Comparison of ENCODE assay signal across 16 cellular contexts in the genomic region with DNA sequence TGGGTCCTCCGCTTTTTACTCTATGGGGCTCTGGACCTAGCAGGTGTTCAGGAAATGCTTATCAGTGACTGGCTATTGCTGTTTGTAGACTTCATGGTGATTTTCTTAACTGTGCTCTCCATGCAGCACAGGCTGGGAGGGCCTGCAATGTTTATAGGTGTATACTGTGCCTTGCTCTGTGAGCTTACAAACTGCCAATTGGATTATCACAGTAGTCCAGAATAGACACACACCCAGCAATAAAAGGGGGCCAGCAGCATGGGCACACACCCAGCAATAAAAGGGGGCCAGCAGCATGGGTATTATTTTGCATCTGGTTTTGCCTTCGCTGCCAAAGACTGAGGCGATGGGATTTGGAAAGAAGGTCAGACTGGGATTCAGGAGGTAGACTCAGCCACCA.
DNase-seq lines count a peak whose midpoint lies in the region; ATAC-seq and TF ChIP-seq lines count a peak whose summit lies in the region.
"Had no signal": no experiment of that assay in that cellular context is flagged by ENCODE, and none has a peak within 500 bp of the region (broad histone marks: within the 10 kb centered on the region; RNA-seq: fewer than 3 reads in every experiment).

No MANE protein-coding gene starts in this region.

- H3K9me3 Mint-ChIP-seq in activated naive CD8-positive, alpha-beta T cell treated with anti-CD3 and anti-CD28 coated beads, Interleukin-2, amount 10 ng/mL, durations not matched to agents 7 days and 5 days, result no peaks in the 10 kb centered on the region
- no peaks in the 10 kb centered on the region for H3K9me3 Mint-ChIP-seq in activated naive CD8-positive, alpha-beta T cell treated with anti-CD3 and anti-CD28 coated beads, Interleukin-2, amount 50 U/mL, for 24 hours
- H3K9me3 Mint-ChIP-seq: CD4-positive, alpha-beta T cell; GM23338 had no signal

- 17 to 74% methylated on average over 3 of the region's 3 CpGs for WGBS in sigmoid colon, 2 donors

- H3K9me3 ChIP-seq in sigmoid colon, result no peaks in the 10 kb centered on the region
- no peaks in the 10 kb centered on the region for H3K9me3 ChIP-seq in BE2C

- H3K36me3 ChIP-seq in sigmoid colon (peaks cover 0 to 13% (median 0%) of the 10 kb centered on the region in 4 donors), BE2C (no peaks in the 10 kb centered on the region)

- intact Hi-C loops in sigmoid colon (cut with DNase I), result no loop called here

- peak; percentile 1 for DNase-seq in activated naive CD8-positive, alpha-beta T cell treated with anti-CD3 and anti-CD28 coated beads, Interleukin-2, amount 10 ng/mL, durations not matched to agents 7 days and 5 days
- DNase-seq in activated naive CD8-positive, alpha-beta T cell treated with anti-CD3 and anti-CD28 coated beads, Interleukin-2, amount 50 U/mL, for 24 hours, result no peak
- DNase-seq in mesenteric fat pad (ENCODE audit: low spot score) (peak; percentile 37), sigmoid colon (peak; percentile 27), BE2C (no peak), germinal center (ENCODE audit: low spot score) (no peak), NCI-H345 treated with DMSO at 0.1 percent for 48 hours (lab: John Stamatoyannopoulos, UW; ENCODE audit: unreplicated experiment) (no peak)
- DNase-seq: 8988T; AML-193; C1 segment of cervical spinal cord; CD4-positive, alpha-beta T cell; DMS79; H7 had no signal

- TF ChIP-seq POLR2A in sigmoid colon (IDR thresholded peaks at IDR 0.05), result no peak

- H3K27ac Mint-ChIP-seq in activated naive CD8-positive, alpha-beta T cell treated with anti-CD3 and anti-CD28 coated beads, Interleukin-2, amount 10 ng/mL, durations not matched to agents 7 days and 5 days, result no peak overlapping the region
- H3K27ac Mint-ChIP-seq in activated naive CD8-positive, alpha-beta T cell treated with anti-CD3 and anti-CD28 coated beads, Interleukin-2, amount 50 U/mL, for 24 hours, result no peak overlapping the region
- H3K27ac Mint-ChIP-seq: CD4-positive, alpha-beta T cell; GM23338 had no signal

- H3K4me3 ChIP-seq in sigmoid colon (no peak overlapping the region), BE2C (ENCODE audit: low read depth, low read length) (no peak overlapping the region)
- H3K4me3 ChIP-seq: GM12878, GM23338 had no signal

- H3K4me1 Mint-ChIP-seq in activated naive CD8-positive, alpha-beta T cell treated with anti-CD3 and anti-CD28 coated beads, Interleukin-2, amount 10 ng/mL, durations not matched to agents 7 days and 5 days, result no peaks in the 10 kb centered on the region
- no peaks in the 10 kb centered on the region for H3K4me1 Mint-ChIP-seq in activated naive CD8-positive, alpha-beta T cell treated with anti-CD3 and anti-CD28 coated beads, Interleukin-2, amount 50 U/mL, for 24 hours

- no peak overlapping the region for H3K4me3 Mint-ChIP-seq in activated naive CD8-positive, alpha-beta T cell treated with anti-CD3 and anti-CD28 coated beads, Interleukin-2, amount 10 ng/mL, durations not matched to agents 7 days and 5 days
- no peak overlapping the region for H3K4me3 Mint-ChIP-seq in activated naive CD8-positive, alpha-beta T cell treated with anti-CD3 and anti-CD28 coated beads, Interleukin-2, amount 50 U/mL, for 24 hours
- H3K4me3 Mint-ChIP-seq: CD4-positive, alpha-beta T cell; GM23338 had no signal

- TF ChIP-seq CTCF in sigmoid colon (IDR thresholded peaks at IDR 0.05), result no peak
- no peak for TF ChIP-seq CTCF in BE2C (IDR thresholded peaks at IDR 0.05; ENCODE audit: low read depth, low read length)

- POLR2A ChIA-PET in activated naive CD8-positive, alpha-beta T cell treated with anti-CD3 and anti-CD28 coated beads, Interleukin-2, amount 10 ng/mL, durations not matched to agents 7 days and 5 days (lab: Charles Lee), result no interaction called here

- no peaks in the 10 kb centered on the region for H3K27me3 Mint-ChIP-seq in activated naive CD8-positive, alpha-beta T cell treated with anti-CD3 and anti-CD28 coated beads, Interleukin-2, amount 10 ng/mL, durations not matched to agents 7 days and 5 days
- H3K27me3 Mint-ChIP-seq in activated naive CD8-positive, alpha-beta T cell treated with anti-CD3 and anti-CD28 coated beads, Interleukin-2, amount 50 U/mL, for 24 hours, result no peaks in the 10 kb centered on the region
- H3K27me3 Mint-ChIP-seq: CD4-positive, alpha-beta T cell had no signal

- H3K27me3 ChIP-seq in sigmoid colon, result no peaks in the 10 kb centered on the region
- H3K27me3 ChIP-seq in BE2C, result no peaks in the 10 kb centered on the region

- no peak for ATAC-seq in activated naive CD8-positive, alpha-beta T cell treated with anti-CD3 and anti-CD28 coated beads, Interleukin-2, amount 10 ng/mL, durations not matched to agents 7 days and 5 days (ENCODE audit: low read depth)
- ATAC-seq in activated naive CD8-positive, alpha-beta T cell treated with anti-CD3 and anti-CD28 coated beads, Interleukin-2, amount 50 U/mL, for 24 hours, result no peak
- ATAC-seq in esophagus mucosa, result no peak
- ATAC-seq: GM12878, GM23338 had no signal

- TF ChIP-seq EP300 in sigmoid colon (IDR thresholded peaks at IDR 0.05), result no peak

- H3K4me1 ChIP-seq in sigmoid colon, result no peaks in the 10 kb centered on the region
- H3K4me1 ChIP-seq in BE2C, result no peaks in the 10 kb centered on the region

- H3K27ac ChIP-seq in sigmoid colon, result no peak overlapping the region

- H3K36me3 Mint-ChIP-seq in activated naive CD8-positive, alpha-beta T cell treated with anti-CD3 and anti-CD28 coated beads, Interleukin-2, amount 10 ng/mL, durations not matched to agents 7 days and 5 days, result peaks cover 3% of the 10 kb centered on the region
- H3K36me3 Mint-ChIP-seq in activated naive CD8-positive, alpha-beta T cell treated with anti-CD3 and anti-CD28 coated beads, Interleukin-2, amount 50 U/mL, for 24 hours (ENCODE audit: low read depth), result peaks cover 4% of the 10 kb centered on the region

Comparison
In these comparisons a context has a peak if more than half of its experiments do, and no peak if none do; other contexts are left out.
1. DNase-seq: peak in activated naive CD8-positive, alpha-beta T cell treated with anti-CD3 and anti-CD28 coated beads, Interleukin-2, amount 10 ng/mL, durations not matched to agents 7 days and 5 days (single experiment), mesenteric fat pad (single experiment) and sigmoid colon (single experiment); none in activated naive CD8-positive, alpha-beta T cell treated with anti-CD3 and anti-CD28 coated beads, Interleukin-2, amount 50 U/mL, for 24 hours (single experiment), BE2C (single experiment), germinal center (single experiment) and NCI-H345 treated with DMSO at 0.1 percent for 48 hours (single experiment).